Comparison of ENCODE assay signal across 1 cellular context in the genomic region with DNA sequence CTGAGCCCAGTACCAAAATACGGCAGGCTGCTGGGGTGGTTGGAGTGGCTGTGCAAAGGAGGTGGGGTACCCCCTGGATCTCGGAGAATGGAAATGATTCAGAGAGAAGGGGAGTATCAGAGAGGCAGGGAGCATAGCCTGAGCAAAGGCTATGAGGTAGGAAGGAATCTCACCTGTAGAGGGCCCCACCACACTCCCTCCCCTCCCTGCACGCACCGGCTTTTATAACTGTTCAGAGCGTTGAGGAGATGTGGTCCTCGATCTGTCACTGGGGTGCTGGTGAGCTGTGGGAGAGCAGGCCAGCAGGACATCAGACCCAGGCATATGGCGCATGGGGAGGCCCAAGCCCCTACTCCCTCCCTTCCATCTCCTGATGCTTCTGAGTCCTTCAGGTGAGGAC.
TF ChIP-seq lines count a peak whose summit lies in the region.

No MANE protein-coding gene starts in this region.

TF ChIP-seq in GM23338, 12 proteins besides CTCF, POLR2A, EP300 and RAD21 (continued from another document):
- TF ChIP-seq, protein P1, sequence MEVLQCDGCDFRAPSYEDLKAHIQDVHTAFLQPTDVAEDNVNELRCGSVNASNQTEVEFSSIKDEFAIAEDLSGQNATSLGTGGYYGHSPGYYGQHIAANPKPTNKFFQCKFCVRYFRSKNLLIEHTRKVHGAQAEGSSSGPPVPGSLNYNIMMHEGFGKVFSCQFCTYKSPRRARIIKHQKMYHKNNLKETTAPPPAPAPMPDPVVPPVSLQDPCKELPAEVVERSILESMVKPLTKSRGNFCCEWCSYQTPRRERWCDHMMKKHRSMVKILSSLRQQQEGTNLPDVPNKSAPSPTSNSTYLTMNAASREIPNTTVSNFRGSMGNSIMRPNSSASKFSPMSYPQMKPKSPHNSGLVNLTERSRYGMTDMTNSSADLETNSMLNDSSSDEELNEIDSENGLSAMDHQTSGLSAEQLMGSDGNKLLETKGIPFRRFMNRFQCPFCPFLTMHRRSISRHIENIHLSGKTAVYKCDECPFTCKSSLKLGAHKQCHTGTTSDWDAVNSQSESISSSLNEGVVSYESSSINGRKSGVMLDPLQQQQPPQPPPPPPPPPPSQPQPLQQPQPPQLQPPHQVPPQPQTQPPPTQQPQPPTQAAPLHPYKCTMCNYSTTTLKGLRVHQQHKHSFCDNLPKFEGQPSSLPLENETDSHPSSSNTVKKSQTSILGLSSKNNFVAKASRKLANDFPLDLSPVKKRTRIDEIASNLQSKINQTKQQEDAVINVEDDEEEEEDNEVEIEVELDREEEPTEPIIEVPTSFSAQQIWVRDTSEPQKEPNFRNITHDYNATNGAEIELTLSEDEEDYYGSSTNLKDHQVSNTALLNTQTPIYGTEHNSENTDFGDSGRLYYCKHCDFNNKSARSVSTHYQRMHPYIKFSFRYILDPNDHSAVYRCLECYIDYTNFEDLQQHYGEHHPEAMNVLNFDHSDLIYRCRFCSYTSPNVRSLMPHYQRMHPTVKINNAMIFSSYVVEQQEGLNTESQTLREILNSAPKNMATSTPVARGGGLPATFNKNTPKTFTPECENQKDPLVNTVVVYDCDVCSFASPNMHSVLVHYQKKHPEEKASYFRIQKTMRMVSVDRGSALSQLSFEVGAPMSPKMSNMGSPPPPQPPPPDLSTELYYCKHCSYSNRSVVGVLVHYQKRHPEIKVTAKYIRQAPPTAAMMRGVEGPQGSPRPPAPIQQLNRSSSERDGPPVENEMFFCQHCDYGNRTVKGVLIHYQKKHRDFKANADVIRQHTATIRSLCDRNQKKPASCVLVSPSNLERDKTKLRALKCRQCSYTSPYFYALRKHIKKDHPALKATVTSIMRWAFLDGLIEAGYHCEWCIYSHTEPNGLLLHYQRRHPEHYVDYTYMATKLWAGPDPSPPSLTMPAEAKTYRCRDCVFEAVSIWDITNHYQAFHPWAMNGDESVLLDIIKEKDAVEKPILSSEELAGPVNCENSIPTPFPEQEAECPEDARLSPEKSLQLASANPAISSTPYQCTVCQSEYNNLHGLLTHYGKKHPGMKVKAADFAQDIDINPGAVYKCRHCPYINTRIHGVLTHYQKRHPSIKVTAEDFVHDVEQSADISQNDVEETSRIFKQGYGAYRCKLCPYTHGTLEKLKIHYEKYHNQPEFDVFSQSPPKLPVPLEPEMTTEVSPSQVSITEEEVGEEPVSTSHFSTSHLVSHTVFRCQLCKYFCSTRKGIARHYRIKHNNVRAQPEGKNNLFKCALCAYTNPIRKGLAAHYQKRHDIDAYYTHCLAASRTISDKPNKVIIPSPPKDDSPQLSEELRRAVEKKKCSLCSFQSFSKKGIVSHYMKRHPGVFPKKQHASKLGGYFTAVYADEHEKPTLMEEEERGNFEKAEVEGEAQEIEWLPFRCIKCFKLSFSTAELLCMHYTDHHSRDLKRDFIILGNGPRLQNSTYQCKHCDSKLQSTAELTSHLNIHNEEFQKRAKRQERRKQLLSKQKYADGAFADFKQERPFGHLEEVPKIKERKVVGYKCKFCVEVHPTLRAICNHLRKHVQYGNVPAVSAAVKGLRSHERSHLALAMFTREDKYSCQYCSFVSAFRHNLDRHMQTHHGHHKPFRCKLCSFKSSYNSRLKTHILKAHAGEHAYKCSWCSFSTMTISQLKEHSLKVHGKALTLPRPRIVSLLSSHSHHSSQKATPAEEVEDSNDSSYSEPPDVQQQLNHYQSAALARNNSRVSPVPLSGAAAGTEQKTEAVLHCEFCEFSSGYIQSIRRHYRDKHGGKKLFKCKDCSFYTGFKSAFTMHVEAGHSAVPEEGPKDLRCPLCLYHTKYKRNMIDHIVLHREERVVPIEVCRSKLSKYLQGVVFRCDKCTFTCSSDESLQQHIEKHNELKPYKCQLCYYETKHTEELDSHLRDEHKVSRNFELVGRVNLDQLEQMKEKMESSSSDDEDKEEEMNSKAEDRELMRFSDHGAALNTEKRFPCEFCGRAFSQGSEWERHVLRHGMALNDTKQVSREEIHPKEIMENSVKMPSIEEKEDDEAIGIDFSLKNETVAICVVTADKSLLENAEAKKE (CRISPR knock-in tag; IDR thresholded peaks at IDR 0.05), result no peak
- TF ChIP-seq POLR2AphosphoS5 (IDR thresholded peaks at IDR 0.05; ENCODE audit: low read depth) (no peak), STAT1 (IDR thresholded peaks at IDR 0.05; ENCODE audit: unreplicated experiment) (no peak), JUNB (IDR thresholded peaks at IDR 0.05; ENCODE audit: unreplicated experiment) (no peak), NANOG (IDR thresholded peaks at IDR 0.05; ENCODE audit: borderline replicate concordance) (no peak), CREB1 (CRISPR knock-in tag; IDR thresholded peaks at IDR 0.05; ENCODE audit: low read depth) (no peak), EZH2 (IDR thresholded peaks at IDR 0.05; ENCODE audit: low read depth, unreplicated experiment) (no peak)
TF ChIP-seq in GM23338: peak in this region for 0.
